ENCODE assay signal across 8 cellular contexts in the genomic region with DNA sequence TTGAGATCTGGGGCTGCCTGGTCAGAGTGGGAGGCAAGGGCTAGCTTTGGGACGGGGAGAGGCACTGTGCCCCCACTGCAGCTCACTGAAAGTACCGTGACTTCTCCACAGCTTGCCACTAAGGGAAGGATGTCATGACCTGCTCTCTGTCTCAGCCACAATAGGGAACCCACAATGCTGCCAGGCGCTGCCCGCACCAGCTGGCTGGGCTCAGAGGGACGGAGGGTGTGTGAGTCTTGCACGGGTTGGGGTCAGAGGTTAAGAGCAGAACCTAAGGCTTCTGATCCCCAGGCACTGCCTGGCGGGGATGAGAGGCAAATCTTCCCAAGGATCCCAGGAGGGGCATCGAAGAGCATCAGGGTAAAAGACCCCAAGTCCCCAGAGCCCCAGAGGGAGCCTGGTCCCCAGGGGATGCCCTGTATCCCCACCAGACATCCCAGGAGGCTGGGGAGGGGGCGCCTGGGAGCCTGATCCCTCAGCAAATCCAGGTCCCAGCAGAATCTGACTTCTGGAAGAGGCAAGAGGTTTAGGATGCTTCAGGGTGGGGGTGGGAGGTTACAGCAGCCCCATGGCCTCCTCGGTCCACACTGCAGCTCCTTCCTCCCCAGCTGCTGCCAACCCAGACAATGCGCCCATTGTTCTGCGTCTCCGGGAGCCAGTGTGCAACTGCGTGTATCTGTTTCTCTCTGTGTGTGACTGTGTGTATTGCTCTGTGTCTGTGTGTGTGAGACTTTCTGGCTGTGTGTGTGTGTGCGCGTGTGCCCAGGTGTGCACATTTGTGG. TPM values are rescaled to one million over a fixed set of nuclear protein-coding genes. Genes with fewer than 3 reads are reported as not detected.
DNase-seq lines count a peak whose midpoint lies in the region; ATAC-seq and TF ChIP-seq lines count a peak whose summit lies in the region.

No MANE protein-coding gene starts in this region.

- TF ChIP-seq RAD21 in IMR-90 (IDR thresholded peaks at IDR 0.05; ENCODE audit: low read length): no peak

- H4K91ac ChIP-seq in IMR-90 (ENCODE audit: insufficient read depth, low read depth, low read length): no peak overlapping the region

- H4K5ac ChIP-seq in IMR-90 (ENCODE audit: low read depth, low read length) (no peak overlapping the region), mesendoderm (ENCODE audit: low read length) (no peak overlapping the region)

- dilution Hi-C loops in IMR-90 (cut with HindIII; ENCODE audit: low sequenced_read_pairs, unreplicated experiment): no loop called here

- no peak overlapping the region for H2AFZ ChIP-seq in IMR-90 (replicated peaks; ENCODE audit: low read length, poor library complexity)

- H3K4me1 ChIP-seq in BLaER1 (peaks cover 73% of the 10 kb centered on the region), IMR-90 (ENCODE audit: control insufficient read depth, insufficient read depth, low read length) (peaks cover 5% of the 10 kb centered on the region), mesendoderm (ENCODE audit: control insufficient read depth, low read depth, low read length) (peaks cover 10% of the 10 kb centered on the region)

- H2BK120ac ChIP-seq in IMR-90 (ENCODE audit: low read depth, low read length) (no peak overlapping the region), mesendoderm (ENCODE audit: low read depth, low read length) (no peak overlapping the region)

- H3K4me3 Mint-ChIP-seq in activated naive CD8-positive, alpha-beta T cell: no peak overlapping the region

- H2BK5ac ChIP-seq in IMR-90 (ENCODE audit: low read depth, low read length, poor library complexity, severe bottlenecking): no peak overlapping the region
- H2BK5ac ChIP-seq in mesendoderm (ENCODE audit: low read length): no peak overlapping the region

- intact Hi-C loops in IMR-90 (cut with micrococcal nuclease): loop anchor here (5.0 kb wide), 1 partner anchor 54 kb away; a partner anchor contains a TSS

- no peaks in the 10 kb centered on the region for H3K9me3 Mint-ChIP-seq in activated naive CD8-positive, alpha-beta T cell (ENCODE audit: low read depth)

- no peak overlapping the region; the same call in 1 of the 2 replicates for H3K23ac ChIP-seq in IMR-90 (ENCODE audit: low read depth, low read length)
- no peak overlapping the region for H3K23ac ChIP-seq in mesendoderm (ENCODE audit: low read length)

- no TSS peak for BruUV-seq in IMR-90 (replicated peaks; lab: Mats Ljungman, UMichigan)

- H3K56ac ChIP-seq in IMR-90 (ENCODE audit: extremely low read depth, insufficient read depth, low read length) (no peak overlapping the region), mesendoderm (ENCODE audit: low read length) (peak overlapping the region; percentile 25)

- ATAC-seq in IMR-90 (ENCODE audit: low read depth) (no peak), HG02973 (IDR thresholded peaks at IDR 0.05; ENCODE audit: unreplicated experiment) (no peak)

- H3K4me2 ChIP-seq in BLaER1 (peak overlapping the region; percentile 97), IMR-90 (ENCODE audit: low read depth, low read length) (no peak overlapping the region), mesendoderm (ENCODE audit: low read length) (no peak overlapping the region)

- 67% methylated on average over 3 of the region's 16 CpGs; no CpG with 5 or more reads in 1 of the 2 experiments for WGBS in IMR-90 (ENCODE audit: extremely low coverage in 2 of 2, insufficient read length in 1 of 2), 2 experiments
- no CpG with 5 or more reads among the region's 16 CpGs for WGBS in mesendoderm (ENCODE audit: extremely low coverage, insufficient coverage, low lambda C conversion rate)

- peak overlapping the region; percentile 72 for H3K27ac Mint-ChIP-seq in activated naive CD8-positive, alpha-beta T cell

- CTCF ChIA-PET in IMR-90 (lab: Yijun Ruan, JAX): no interaction called here

- no peak for TF ChIP-seq CTCF in IMR-90 (conservative IDR thresholded peaks at IDR 0.05; ENCODE audit: low read depth, low read length)
- no peak for TF ChIP-seq CTCF in WERI-Rb-1 (IDR thresholded peaks at IDR 0.05; ENCODE audit: low read depth, low read length)

- H4K8ac ChIP-seq in IMR-90 (ENCODE audit: low read depth in 2 of 2, low read length in 2 of 2) (no peak overlapping the region), mesendoderm (ENCODE audit: low read depth, low read length) (no peak overlapping the region)

- H3K27me3 ChIP-seq in BLaER1 (no peaks in the 10 kb centered on the region), IMR-90 (ENCODE audit: control insufficient read depth, insufficient read depth, low read length) (no peaks in the 10 kb centered on the region), mesendoderm (ENCODE audit: insufficient read depth, low read length, poor library complexity) (no peaks in the 10 kb centered on the region), WERI-Rb-1 (ENCODE audit: insufficient read depth, low read depth, severe bottlenecking) (no peaks in the 10 kb centered on the region)

- peaks cover 24% of the 10 kb centered on the region for H3K79me2 ChIP-seq in mesendoderm (ENCODE audit: control insufficient read depth, insufficient read depth, low read length)

- H3K9me1 ChIP-seq in IMR-90 (ENCODE audit: insufficient read depth, low read length): peaks cover 3% of the 10 kb centered on the region; the same call in 1 of the 2 replicates

- peak overlapping the region; percentile 57; the same call in 1 of the 2 replicates for H3K9ac ChIP-seq in BLaER1
- no peak overlapping the region for H3K9ac ChIP-seq in IMR-90 (ENCODE audit: low read depth, low read length)
- no peak overlapping the region for H3K9ac ChIP-seq in mesendoderm (ENCODE audit: low read length)

- H2AK5ac ChIP-seq in IMR-90 (ENCODE audit: low read depth, low read length) (peak overlapping the region; percentile 44; the same call in 1 of the 2 replicates), mesendoderm (ENCODE audit: low read length) (no peak overlapping the region)

- POLR2A ChIA-PET in IMR-90 (lab: Charles Lee; ENCODE audit: unreplicated experiment): no interaction called here

- H2BK15ac ChIP-seq in IMR-90 (ENCODE audit: low read depth, low read length) (no peak overlapping the region), mesendoderm (replicated peaks; ENCODE audit: low read depth) (no peak overlapping the region)

- peaks cover 45% of the 10 kb centered on the region for H3K4me1 Mint-ChIP-seq in activated naive CD8-positive, alpha-beta T cell (ENCODE audit: low read depth)

- in situ Hi-C loops in IMR-90 (cut with MboI; ENCODE audit: low sequenced_read_pairs): no loop called here

- no peak overlapping the region for H3K4ac ChIP-seq in IMR-90 (ENCODE audit: low read depth, low read length)
- no peak overlapping the region for H3K4ac ChIP-seq in mesendoderm (ENCODE audit: low read depth, low read length)

- no peaks in the 10 kb centered on the region for H3K27me3 Mint-ChIP-seq in activated naive CD8-positive, alpha-beta T cell

- peak overlapping the region; percentile 58 for H3K14ac ChIP-seq in IMR-90 (replicated peaks; ENCODE audit: low read depth, low read length)

- H3K18ac ChIP-seq in IMR-90 (ENCODE audit: low read depth, low read length) (no peak overlapping the region), mesendoderm (ENCODE audit: low read length) (no peak overlapping the region)

- 0 out of 2 replicates have a peak overlapping the region, but pooled peaks have one; percentile 5 for H3K4me3 ChIP-seq in BLaER1
- H3K4me3 ChIP-seq in IMR-90 (ENCODE audit: insufficient read depth, low read depth, low read length): no peak overlapping the region
- no peak overlapping the region for H3K4me3 ChIP-seq in mesendoderm (ENCODE audit: low read length)
- H3K4me3 ChIP-seq in WERI-Rb-1 (ENCODE audit: low read depth, low read length): no peak overlapping the region

- H2AK9ac ChIP-seq in IMR-90 (replicated peaks; ENCODE audit: low read depth, low read length, poor library complexity): no peak overlapping the region

- peak; percentile 31 for DNase-seq in IMR-90
- no peak for DNase-seq in mesendoderm
- DNase-seq in WERI-Rb-1: no peak
- DNase-seq in DMS79 treated with DMSO at 0.1 percent for 48 hours (lab: John Stamatoyannopoulos, UW): no peak
- DNase-seq in stimulated activated naive CD4-positive, alpha-beta T cell treated with Interleukin-2 at 50 U/mL for 16 hours (lab: John Stamatoyannopoulos, UW): no peak

- no peaks in the 10 kb centered on the region for H3K36me3 Mint-ChIP-seq in activated naive CD8-positive, alpha-beta T cell

- no peak for TF ChIP-seq POLR2A in IMR-90 (IDR thresholded peaks at IDR 0.05; ENCODE audit: low read depth, low read length)

- peaks cover 39% of the 10 kb centered on the region for H4K20me1 ChIP-seq in BLaER1
- peaks cover 23% of the 10 kb centered on the region for H4K20me1 ChIP-seq in IMR-90 (ENCODE audit: insufficient read depth, low read length)

- H3K27ac ChIP-seq in BLaER1: peak overlapping the region; percentile 4; the same call in 1 of the 2 replicates
- H3K27ac ChIP-seq in IMR-90 (ENCODE audit: insufficient read depth, low read length): no peak overlapping the region
- no peak overlapping the region for H3K27ac ChIP-seq in mesendoderm (ENCODE audit: low read depth, low read length)
- no peak overlapping the region for H3K27ac ChIP-seq in WERI-Rb-1

- H2BK20ac ChIP-seq in IMR-90 (ENCODE audit: low read depth, low read length): no peak overlapping the region

- H3K79me1 ChIP-seq in IMR-90 (ENCODE audit: low read depth in 1 of 2, low read length in 2 of 2) (peaks cover 12 to 25% of the 10 kb centered on the region in 2 experiments; a peak in 3 of 4 replicates), mesendoderm (ENCODE audit: low read length) (peaks cover 12% of the 10 kb centered on the region)

- peaks cover 17% of the 10 kb centered on the region for H3K36me3 ChIP-seq in BLaER1
- H3K36me3 ChIP-seq in IMR-90 (ENCODE audit: control insufficient read depth, insufficient read depth, low read length): peaks cover 14% of the 10 kb centered on the region
- H3K36me3 ChIP-seq in mesendoderm (ENCODE audit: control insufficient read depth, insufficient read depth, low read length): peaks cover 3% of the 10 kb centered on the region
- H3K36me3 ChIP-seq in WERI-Rb-1: peaks cover 21% of the 10 kb centered on the region

- no peaks in the 10 kb centered on the region for H3K9me3 ChIP-seq in BLaER1
- H3K9me3 ChIP-seq in IMR-90 (ENCODE audit: control insufficient read depth, insufficient read depth, low read length): no peaks in the 10 kb centered on the region
- no peaks in the 10 kb centered on the region for H3K9me3 ChIP-seq in WERI-Rb-1 (ENCODE audit: severe bottlenecking)

RNA-seq across cellular contexts. Expression of a gene that starts 2.0 kb away (rescaled TPM):
- total RNA-seq in IMR-90 (2012; rRNA removed): 34.7 and 37.5 TPM in 2 replicates
- 199 and 218 TPM in 2 replicates for polyA plus RNA-seq in IMR-90 (2012; rRNA removed)
- polyA plus RNA-seq in IMR-90 (2012; cell fraction: cytosol; rRNA removed): 217 and 260 TPM in 2 replicates
- 68.1 and 74.1 TPM in 2 replicates for polyA plus RNA-seq in IMR-90 (2012; cell fraction: nucleus; rRNA removed; ENCODE audit: low replicate concordance)
- polyA plus RNA-seq in mesendoderm (2013, experiment 1 of 2): 698 TPM
- polyA plus RNA-seq in mesendoderm (2013, experiment 2 of 2): 700 TPM

RNA-seq across cellular contexts. Expression of a gene that starts 24.2 kb away (rescaled TPM):
- 0.28 and 0.36 TPM in 2 replicates for total RNA-seq in IMR-90 (2012; rRNA removed)
- 3.9 and 4.3 TPM in 2 replicates for polyA plus RNA-seq in IMR-90 (2012; rRNA removed)
- 0.64 and 1.4 TPM in 2 replicates for polyA plus RNA-seq in IMR-90 (2012; cell fraction: cytosol; rRNA removed)
- polyA plus RNA-seq in IMR-90 (2012; cell fraction: nucleus; rRNA removed; ENCODE audit: low replicate concordance): 73.8 and 94.1 TPM in 2 replicates
- 1.8 TPM for polyA plus RNA-seq in mesendoderm (2013, experiment 1 of 2)
- 1.6 TPM for polyA plus RNA-seq in mesendoderm (2013, experiment 2 of 2)

RNA-seq across cellular contexts. Expression of a gene that starts 24.3 kb away (rescaled TPM):
- total RNA-seq in IMR-90 (2012; rRNA removed): not detected in 2 replicates
- 0.24 and 0.96 TPM in 2 replicates for polyA plus RNA-seq in IMR-90 (2012; rRNA removed)
- polyA plus RNA-seq in IMR-90 (2012; cell fraction: cytosol; rRNA removed): 0.15 TPM in 1 of 2 replicates, not detected in the other
- 1.7 and 2.9 TPM in 2 replicates for polyA plus RNA-seq in IMR-90 (2012; cell fraction: nucleus; rRNA removed; ENCODE audit: low replicate concordance)
- polyA plus RNA-seq in mesendoderm (2013, experiment 1 of 2): 0.42 TPM
- polyA plus RNA-seq in mesendoderm (2013, experiment 2 of 2): 0.22 TPM

RNA-seq across cellular contexts. Expression of a gene that starts 46.2 kb away (rescaled TPM):
- 88.9 and 95.5 TPM in 2 replicates for total RNA-seq in IMR-90 (2012; rRNA removed)
- 131 and 139 TPM in 2 replicates for polyA plus RNA-seq in IMR-90 (2012; rRNA removed)
- 61.2 and 72.2 TPM in 2 replicates for polyA plus RNA-seq in IMR-90 (2012; cell fraction: cytosol; rRNA removed)
- 148 and 372 TPM in 2 replicates for polyA plus RNA-seq in IMR-90 (2012; cell fraction: nucleus; rRNA removed; ENCODE audit: low replicate concordance)
- 53.0 TPM for polyA plus RNA-seq in mesendoderm (2013, experiment 1 of 2)
- polyA plus RNA-seq in mesendoderm (2013, experiment 2 of 2): 51.7 TPM

RNA-seq across cellular contexts. Expression of a gene that starts 56.2 kb away (rescaled TPM):
- 50.8 and 60.4 TPM in 2 replicates for total RNA-seq in IMR-90 (2012; rRNA removed)
- 50.4 and 56.8 TPM in 2 replicates for polyA plus RNA-seq in IMR-90 (2012; rRNA removed)
- 31.5 and 48.4 TPM in 2 replicates for polyA plus RNA-seq in IMR-90 (2012; cell fraction: cytosol; rRNA removed)
- polyA plus RNA-seq in IMR-90 (2012; cell fraction: nucleus; rRNA removed; ENCODE audit: low replicate concordance): 81.3 and 110 TPM in 2 replicates
- 27.3 TPM for polyA plus RNA-seq in mesendoderm (2013, experiment 1 of 2)
- polyA plus RNA-seq in mesendoderm (2013, experiment 2 of 2): 27.9 TPM
